Comparison of ENCODE assay signal across 10 cellular contexts in the genomic region with DNA sequence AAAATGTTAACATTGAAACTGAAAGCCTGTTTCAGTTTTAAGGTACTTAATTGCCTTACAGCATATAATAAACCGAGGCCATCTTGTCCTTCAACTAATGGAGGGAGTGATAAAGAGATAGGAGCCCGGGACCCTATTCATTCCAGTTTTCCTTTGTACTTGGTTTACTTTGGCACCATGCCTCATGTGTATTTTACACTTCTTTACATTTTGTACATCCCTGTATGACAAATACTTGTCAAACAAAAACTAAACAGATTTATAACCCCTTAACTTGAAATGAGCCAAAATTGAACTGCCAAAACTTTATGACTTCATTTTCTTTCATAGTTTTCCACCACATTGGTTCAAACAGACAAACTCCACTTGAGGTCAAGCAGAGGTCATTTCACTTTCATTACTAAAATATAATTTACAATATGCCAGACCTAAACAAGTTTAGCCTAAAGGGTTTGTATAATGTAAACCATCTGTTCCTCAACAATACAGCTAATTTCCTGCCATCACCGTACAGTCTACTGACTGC. TPM values are rescaled to one million over a fixed set of nuclear protein-coding genes. Genes with fewer than 3 reads are reported as not detected.
A peak's percentile ranks its signal among the peaks of the same experiment; 100 is the strongest.
DNase-seq lines count a peak whose midpoint lies in the region; ATAC-seq and TF ChIP-seq lines count a peak whose summit lies in the region.
"Had no signal": no experiment of that assay in that cellular context is flagged by ENCODE, and none has a peak within 500 bp of the region (broad histone marks: within the 10 kb centered on the region; RNA-seq: fewer than 3 reads in every experiment).

No MANE protein-coding gene starts in this region.

- no peaks in the 10 kb centered on the region for H3K27me3 Mint-ChIP-seq in mesothelial cell of epicardium (ENCODE audit: low read depth)

- no peaks in the 10 kb centered on the region for H3K27me3 ChIP-seq in HL-60 (ENCODE audit: insufficient read depth, poor library complexity, severe bottlenecking)
- H3K27me3 ChIP-seq: pancreas had no signal

- DNase-seq in HL-60 (ENCODE audit: low read depth in 1 of 2, low spot score in 1 of 2) (no peak), SHP77 (lab: John Stamatoyannopoulos, UW) (peak; percentile 34 to 46), mesothelial cell of epicardium (ENCODE audit: low spot score in 2 of 2, unreplicated experiment in 2 of 2) (no peak), Right ventricle myocardium inferior (ENCODE audit: missing footprints) (no peak), NOMO-1 (lab: John Stamatoyannopoulos, UW; ENCODE audit: unreplicated experiment in 2 of 2) (no peak), SKM-1 treated with dmso at 0.1 percent for 144 hours (lab: John Stamatoyannopoulos, UW; ENCODE audit: unreplicated experiment) (no peak)
- DNase-seq in activated naive CD4-positive, alpha-beta T cell treated with Interleukin-2 at 50 U/mL for 16 hours, result no peak
- DNase-seq: activated CD4-positive, alpha-beta memory T cell treated with anti-CD3 and anti-CD28 coated beads for 36 hours; pancreas had no signal

- peak overlapping the region; percentile 89 for H3K27ac Mint-ChIP-seq in mesothelial cell of epicardium
- H3K27ac Mint-ChIP-seq: activated CD4-positive, alpha-beta memory T cell treated with anti-CD3 and anti-CD28 coated beads for 36 hours had no signal

- no peak for TF ChIP-seq CTCF in HL-60 (IDR thresholded peaks at IDR 0.05; ENCODE audit: insufficient read depth, low read length)
- TF ChIP-seq CTCF in mesothelial cell of epicardium (IDR thresholded peaks at IDR 0.05; ENCODE audit: unreplicated experiment), result no peak

- no peak overlapping the region for H3K4me3 ChIP-seq in HL-60 (replicated peaks; ENCODE audit: insufficient read depth, low read length)
- H3K4me3 ChIP-seq: pancreas had no signal

- peaks cover 48% of the 10 kb centered on the region for H3K4me1 Mint-ChIP-seq in mesothelial cell of epicardium

- ATAC-seq in GM19395 (IDR thresholded peaks at IDR 0.05; ENCODE audit: unreplicated experiment) (peak; percentile 58), Right ventricle myocardium inferior (no peak)

- peaks cover 21% of the 10 kb centered on the region for H3K9me3 Mint-ChIP-seq in mesothelial cell of epicardium
- H3K9me3 Mint-ChIP-seq: activated CD4-positive, alpha-beta memory T cell treated with anti-CD3 and anti-CD28 coated beads for 36 hours had no signal

- 0 out of 2 replicates have a peak overlapping the region, but pooled peaks have one; percentile 22 for H3K27ac ChIP-seq in HL-60 (replicated peaks)

- no peak overlapping the region for H3K4me3 Mint-ChIP-seq in mesothelial cell of epicardium
- H3K4me3 Mint-ChIP-seq: activated CD4-positive, alpha-beta memory T cell treated with anti-CD3 and anti-CD28 coated beads for 36 hours had no signal

- H3K36me3 Mint-ChIP-seq in mesothelial cell of epicardium, result peaks cover 54% of the 10 kb centered on the region
- H3K36me3 Mint-ChIP-seq: activated CD4-positive, alpha-beta memory T cell treated with anti-CD3 and anti-CD28 coated beads for 36 hours had no signal

- intact Hi-C loops in Right ventricle myocardium inferior (cut with DNase I), result no loop called here

RNA-seq across cellular contexts. Expression of a gene that starts 30.9 kb away (rescaled TPM):
- total RNA-seq in mesothelial cell of epicardium, result not detected in 3 replicates
- total RNA-seq in Right ventricle myocardium inferior, result 0.95 TPM
- total RNA-seq: activated CD4-positive, alpha-beta memory T cell treated with anti-CD3 and anti-CD28 coated beads for 36 hours had no signal

Comparison
In these comparisons a context has a peak if more than half of its experiments do, and no peak if none do; other contexts are left out.
1. DNase-seq: peak in SHP77 (2 of 2); none in HL-60 (0 of 2), mesothelial cell of epicardium (0 of 2), Right ventricle myocardium inferior (single experiment), NOMO-1 (0 of 2), activated naive CD4-positive, alpha-beta T cell treated with Interleukin-2 at 50 U/mL for 16 hours (single experiment) and SKM-1 treated with dmso at 0.1 percent for 144 hours (single experiment).